In the genomic region with DNA sequence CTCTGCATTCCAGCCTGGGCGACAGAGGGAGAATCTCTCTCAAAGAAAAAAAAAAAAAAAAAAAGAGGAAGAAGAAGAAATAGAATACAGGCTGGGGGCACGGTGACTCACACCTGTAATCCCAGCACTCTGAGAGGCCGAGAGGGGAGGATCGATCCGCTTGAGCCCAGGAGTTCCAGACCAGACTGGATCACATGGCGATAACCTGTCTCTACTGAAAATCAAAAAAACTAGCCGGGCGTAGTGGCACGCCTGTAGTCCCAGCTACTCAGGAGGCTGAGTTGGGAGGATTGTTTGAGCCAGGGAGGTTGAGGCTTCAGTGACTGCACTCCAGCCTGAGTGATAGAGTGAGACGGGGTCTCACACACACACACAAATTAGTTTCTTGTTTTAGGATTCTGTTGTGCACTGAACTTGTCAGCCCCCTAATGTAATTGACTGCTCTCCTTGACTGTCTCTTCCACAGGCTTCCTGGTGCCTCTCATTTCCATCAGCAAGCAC, we compare ENCODE assay signal across 6 cellular contexts. TPM values are rescaled to one million over a fixed set of nuclear protein-coding genes. Genes with fewer than 3 reads are reported as not detected.
DNase-seq lines count a peak whose midpoint lies in the region; ATAC-seq and TF ChIP-seq lines count a peak whose summit lies in the region.

No MANE protein-coding gene starts in this region.

- H3K4me3 ChIP-seq in AG04449 (ENCODE audit: low read depth, low read length) (peak overlapping the region; percentile 91), MM.1S (ENCODE audit: low read length) (peak overlapping the region; percentile 84), choroid plexus epithelial cell (ENCODE audit: low read depth, low read length) (peak overlapping the region; percentile 87), ovary (peak overlapping the region; percentile 91)

- H3K9me3 ChIP-seq in MM.1S (replicated peaks; ENCODE audit: insufficient read depth, low read length): no peaks in the 10 kb centered on the region
- no peaks in the 10 kb centered on the region for H3K9me3 ChIP-seq in ovary

- H4K20me1 ChIP-seq in MM.1S (ENCODE audit: insufficient read depth, low read length): no peaks in the 10 kb centered on the region

- intact Hi-C loops in ovary (cut with DNase I): loop anchor here in 3 of 4 donors (5.0 kb wide), 4 partner anchors 54 to 189 kb away; partner anchors contain the start of genes CIDEB (in 1 of the 3), DHRS1 (in 1 of the 3), LTB4R (in 1 of the 3) and LTB4R2 (in 1 of the 3)

- peak overlapping the region; percentile 57 for H3K4me2 ChIP-seq in MM.1S (ENCODE audit: low read depth, low read length)

- POLR2A ChIA-PET in AG04449 (lab: Yijun Ruan, JAX): interaction anchor here (0.6 to 2.6 kb wide), 10 partner anchors 8 to 1304 kb away, joined by 3 to 27 read pairs (median 9); partner anchors contain the start of genes CHMP4A, CIDEB, DHRS1 and IPO4

- H3K9me2 ChIP-seq in MM.1S (replicated peaks; ENCODE audit: insufficient read depth, low read length): no peaks in the 10 kb centered on the region

- TF ChIP-seq CTCF in AG04449 (IDR thresholded peaks at IDR 0.05; ENCODE audit: insufficient read depth, low read length, missing control alignments) (no peak), MM.1S (IDR thresholded peaks at IDR 0.05; ENCODE audit: low read length) (no peak), choroid plexus epithelial cell (conservative IDR thresholded peaks at IDR 0.05; ENCODE audit: low read depth, low read length) (no peak), ovary (IDR thresholded peaks at IDR 0.05) (no peak)

- peak overlapping the region; percentile 48; the same call in 1 of the 2 replicates for H2AFZ ChIP-seq in MM.1S (ENCODE audit: low read length)

- H3K27ac ChIP-seq in MM.1S (ENCODE audit: low read length) (peak overlapping the region; percentile 97; the same call in 1 of the 2 replicates), ovary (peak overlapping the region; percentile 92 to 96)

- CTCF ChIA-PET in AG04449 (lab: Yijun Ruan, JAX): interaction anchor here (0.6 to 15.9 kb wide), 30 partner anchors 10 to 189 kb away, joined by 3 to 315 read pairs (median 6); partner anchors contain the start of genes CHMP4A, CIDEB, DHRS1 and GMPR2

- no peak for TF ChIP-seq EP300 in ovary (IDR thresholded peaks at IDR 0.05)

- ATAC-seq in GM21576 (IDR thresholded peaks at IDR 0.05; ENCODE audit: unreplicated experiment): no peak

- H3K79me2 ChIP-seq in MM.1S (ENCODE audit: low read length): peaks cover 22% of the 10 kb centered on the region

- no peak for TF ChIP-seq POLR2A in ovary (IDR thresholded peaks at IDR 0.05)

- no peaks in the 10 kb centered on the region for H3K36me3 ChIP-seq in MM.1S (replicated peaks; ENCODE audit: insufficient read depth, low read length)
- no peaks in the 10 kb centered on the region for H3K36me3 ChIP-seq in ovary

- H3K9ac ChIP-seq in MM.1S (ENCODE audit: low read length): peak overlapping the region; percentile 88; the same call in 1 of the 2 replicates

- DNase-seq in AG04449 (ENCODE audit: low read depth, low spot score) (no peak), MM.1S (peak; percentile 9), choroid plexus epithelial cell (ENCODE audit: low read depth) (peak; percentile 25), ovary (peak in 1 of 5 donors; percentile 51)
- no peak for DNase-seq in effector CD4-positive, alpha-beta T cell

- peaks cover 11% of the 10 kb centered on the region; the same call in 1 of the 2 replicates for H3K4me1 ChIP-seq in MM.1S (ENCODE audit: low read length)
- H3K4me1 ChIP-seq in ovary (ENCODE audit: insufficient read depth): peaks cover 7% of the 10 kb centered on the region

- H3K27me3 ChIP-seq in MM.1S (replicated peaks; ENCODE audit: insufficient read depth, low read length) (no peaks in the 10 kb centered on the region), ovary (no peaks in the 10 kb centered on the region)

- WGBS in ovary, 3 donors: 57 to 63% (median 62%) methylated on average over 10 of the region's 10 CpGs

- H3F3A ChIP-seq in MM.1S (ENCODE audit: insufficient read depth, low read length): peaks cover 21% of the 10 kb centered on the region; the same call in 1 of the 2 replicates

RNA-seq across cellular contexts. Expression of gene TINF2, which starts 1.0 kb away (rescaled TPM):
- total RNA-seq in ovary: 10 to 100 TPM; 45.8 to 87.2 (median 58.5) TPM
- 10 to 100 TPM; 36.5 to 72.0 TPM for polyA plus RNA-seq in ovary

RNA-seq across cellular contexts. Expression of gene GMPR2, which starts 10.7 kb away (rescaled TPM):
- total RNA-seq in ovary: 10 to 100 TPM; 46.2 to 64.7 (median 57.7) TPM
- 10 to 100 TPM; 66.3 to 85.7 TPM for polyA plus RNA-seq in ovary

RNA-seq across cellular contexts. Expression of gene NEDD8, which starts 11.2 kb away (rescaled TPM):
- 100 to 1,000 TPM in 6 of 7 donors, 10 to 100 TPM in 1; 69.7 to 155 (median 124) TPM for total RNA-seq in ovary
- 100 to 1,000 TPM; 180 to 301 TPM for polyA plus RNA-seq in ovary

RNA-seq across cellular contexts. Expression of gene TGM1, which starts 19.6 kb away (rescaled TPM):
- total RNA-seq in ovary: 100 to 1,000 TPM in 1 of 7 donors, 1 to 10 TPM in 6; 3.1 to 152 (median 8.0) TPM
- 1 to 10 TPM; 1.1 to 1.7 TPM for polyA plus RNA-seq in ovary

RNA-seq across cellular contexts. Expression of gene MDP1, which starts 27.5 kb away (rescaled TPM):
- 10 to 100 TPM; 15.5 to 27.7 (median 18.1) TPM for total RNA-seq in ovary
- polyA plus RNA-seq in ovary: 10 to 100 TPM; 19.4 to 32.6 TPM

Comparison
In these comparisons a context has a peak if more than half of its experiments do, and no peak if none do; other contexts are left out.
1. DNase-seq: peak in MM.1S (single experiment) and choroid plexus epithelial cell (single experiment); none in AG04449 (single experiment) and effector CD4-positive, alpha-beta T cell (single experiment).
2. Peak in every context shown above with its lines, with median percentiles within 50 percentile points of each other: H3K4me3 ChIP-seq.